ENCODE assay signal across 1 cellular context in the genomic region with DNA sequence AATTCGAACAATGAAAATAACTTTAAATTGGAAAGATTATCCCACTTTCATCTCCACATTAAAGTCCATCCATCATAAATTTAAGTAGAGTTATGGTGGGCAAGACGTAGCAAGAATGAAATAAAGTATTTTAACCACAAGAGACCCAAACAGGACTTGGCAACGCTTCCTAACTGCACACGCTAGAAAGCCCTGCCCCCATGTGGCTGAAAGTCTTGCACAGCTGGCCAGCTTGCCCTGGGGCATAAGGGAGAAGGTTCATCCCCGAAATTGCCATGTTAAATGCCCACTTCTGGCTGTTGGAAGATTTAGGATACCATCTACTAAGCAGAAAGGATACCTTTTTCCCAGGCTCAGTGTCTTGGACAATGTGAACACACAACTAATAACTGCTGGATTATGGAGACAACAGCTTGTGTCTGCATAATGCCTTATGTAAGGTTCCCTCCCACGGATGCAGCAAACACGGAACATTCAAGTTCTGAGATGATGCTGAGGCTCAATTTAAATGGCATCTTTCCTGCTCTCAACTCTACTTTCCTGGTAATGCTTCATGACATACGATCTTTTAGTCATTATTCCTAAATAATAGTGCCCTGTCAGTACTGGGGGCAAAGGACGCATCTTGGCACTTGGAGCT.
TF ChIP-seq lines count a peak whose summit lies in the region.

No MANE protein-coding gene starts in this region.

TF ChIP-seq in GM23338, 12 proteins besides CTCF, POLR2A, EP300 and RAD21 (continued from another document):
- TF ChIP-seq, protein P1, sequence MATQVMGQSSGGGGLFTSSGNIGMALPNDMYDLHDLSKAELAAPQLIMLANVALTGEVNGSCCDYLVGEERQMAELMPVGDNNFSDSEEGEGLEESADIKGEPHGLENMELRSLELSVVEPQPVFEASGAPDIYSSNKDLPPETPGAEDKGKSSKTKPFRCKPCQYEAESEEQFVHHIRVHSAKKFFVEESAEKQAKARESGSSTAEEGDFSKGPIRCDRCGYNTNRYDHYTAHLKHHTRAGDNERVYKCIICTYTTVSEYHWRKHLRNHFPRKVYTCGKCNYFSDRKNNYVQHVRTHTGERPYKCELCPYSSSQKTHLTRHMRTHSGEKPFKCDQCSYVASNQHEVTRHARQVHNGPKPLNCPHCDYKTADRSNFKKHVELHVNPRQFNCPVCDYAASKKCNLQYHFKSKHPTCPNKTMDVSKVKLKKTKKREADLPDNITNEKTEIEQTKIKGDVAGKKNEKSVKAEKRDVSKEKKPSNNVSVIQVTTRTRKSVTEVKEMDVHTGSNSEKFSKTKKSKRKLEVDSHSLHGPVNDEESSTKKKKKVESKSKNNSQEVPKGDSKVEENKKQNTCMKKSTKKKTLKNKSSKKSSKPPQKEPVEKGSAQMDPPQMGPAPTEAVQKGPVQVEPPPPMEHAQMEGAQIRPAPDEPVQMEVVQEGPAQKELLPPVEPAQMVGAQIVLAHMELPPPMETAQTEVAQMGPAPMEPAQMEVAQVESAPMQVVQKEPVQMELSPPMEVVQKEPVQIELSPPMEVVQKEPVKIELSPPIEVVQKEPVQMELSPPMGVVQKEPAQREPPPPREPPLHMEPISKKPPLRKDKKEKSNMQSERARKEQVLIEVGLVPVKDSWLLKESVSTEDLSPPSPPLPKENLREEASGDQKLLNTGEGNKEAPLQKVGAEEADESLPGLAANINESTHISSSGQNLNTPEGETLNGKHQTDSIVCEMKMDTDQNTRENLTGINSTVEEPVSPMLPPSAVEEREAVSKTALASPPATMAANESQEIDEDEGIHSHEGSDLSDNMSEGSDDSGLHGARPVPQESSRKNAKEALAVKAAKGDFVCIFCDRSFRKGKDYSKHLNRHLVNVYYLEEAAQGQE (IDR thresholded peaks at IDR 0.05; ENCODE audit: unreplicated experiment) = no peak
- no peak for TF ChIP-seq STAT1 (IDR thresholded peaks at IDR 0.05; ENCODE audit: unreplicated experiment)
- no peak for TF ChIP-seq EZH2 (IDR thresholded peaks at IDR 0.05; ENCODE audit: low read depth, unreplicated experiment)
- no peak for TF ChIP-seq ZNF114 (CRISPR knock-in tag; IDR thresholded peaks at IDR 0.05)
- TF ChIP-seq POLR2AphosphoS5 (IDR thresholded peaks at IDR 0.05; ENCODE audit: low read depth) = no peak
- no peak for TF ChIP-seq JUNB (IDR thresholded peaks at IDR 0.05; ENCODE audit: unreplicated experiment)
- no peak for TF ChIP-seq CREB1 (CRISPR knock-in tag; IDR thresholded peaks at IDR 0.05; ENCODE audit: low read depth)
- TF ChIP-seq, protein P2, sequence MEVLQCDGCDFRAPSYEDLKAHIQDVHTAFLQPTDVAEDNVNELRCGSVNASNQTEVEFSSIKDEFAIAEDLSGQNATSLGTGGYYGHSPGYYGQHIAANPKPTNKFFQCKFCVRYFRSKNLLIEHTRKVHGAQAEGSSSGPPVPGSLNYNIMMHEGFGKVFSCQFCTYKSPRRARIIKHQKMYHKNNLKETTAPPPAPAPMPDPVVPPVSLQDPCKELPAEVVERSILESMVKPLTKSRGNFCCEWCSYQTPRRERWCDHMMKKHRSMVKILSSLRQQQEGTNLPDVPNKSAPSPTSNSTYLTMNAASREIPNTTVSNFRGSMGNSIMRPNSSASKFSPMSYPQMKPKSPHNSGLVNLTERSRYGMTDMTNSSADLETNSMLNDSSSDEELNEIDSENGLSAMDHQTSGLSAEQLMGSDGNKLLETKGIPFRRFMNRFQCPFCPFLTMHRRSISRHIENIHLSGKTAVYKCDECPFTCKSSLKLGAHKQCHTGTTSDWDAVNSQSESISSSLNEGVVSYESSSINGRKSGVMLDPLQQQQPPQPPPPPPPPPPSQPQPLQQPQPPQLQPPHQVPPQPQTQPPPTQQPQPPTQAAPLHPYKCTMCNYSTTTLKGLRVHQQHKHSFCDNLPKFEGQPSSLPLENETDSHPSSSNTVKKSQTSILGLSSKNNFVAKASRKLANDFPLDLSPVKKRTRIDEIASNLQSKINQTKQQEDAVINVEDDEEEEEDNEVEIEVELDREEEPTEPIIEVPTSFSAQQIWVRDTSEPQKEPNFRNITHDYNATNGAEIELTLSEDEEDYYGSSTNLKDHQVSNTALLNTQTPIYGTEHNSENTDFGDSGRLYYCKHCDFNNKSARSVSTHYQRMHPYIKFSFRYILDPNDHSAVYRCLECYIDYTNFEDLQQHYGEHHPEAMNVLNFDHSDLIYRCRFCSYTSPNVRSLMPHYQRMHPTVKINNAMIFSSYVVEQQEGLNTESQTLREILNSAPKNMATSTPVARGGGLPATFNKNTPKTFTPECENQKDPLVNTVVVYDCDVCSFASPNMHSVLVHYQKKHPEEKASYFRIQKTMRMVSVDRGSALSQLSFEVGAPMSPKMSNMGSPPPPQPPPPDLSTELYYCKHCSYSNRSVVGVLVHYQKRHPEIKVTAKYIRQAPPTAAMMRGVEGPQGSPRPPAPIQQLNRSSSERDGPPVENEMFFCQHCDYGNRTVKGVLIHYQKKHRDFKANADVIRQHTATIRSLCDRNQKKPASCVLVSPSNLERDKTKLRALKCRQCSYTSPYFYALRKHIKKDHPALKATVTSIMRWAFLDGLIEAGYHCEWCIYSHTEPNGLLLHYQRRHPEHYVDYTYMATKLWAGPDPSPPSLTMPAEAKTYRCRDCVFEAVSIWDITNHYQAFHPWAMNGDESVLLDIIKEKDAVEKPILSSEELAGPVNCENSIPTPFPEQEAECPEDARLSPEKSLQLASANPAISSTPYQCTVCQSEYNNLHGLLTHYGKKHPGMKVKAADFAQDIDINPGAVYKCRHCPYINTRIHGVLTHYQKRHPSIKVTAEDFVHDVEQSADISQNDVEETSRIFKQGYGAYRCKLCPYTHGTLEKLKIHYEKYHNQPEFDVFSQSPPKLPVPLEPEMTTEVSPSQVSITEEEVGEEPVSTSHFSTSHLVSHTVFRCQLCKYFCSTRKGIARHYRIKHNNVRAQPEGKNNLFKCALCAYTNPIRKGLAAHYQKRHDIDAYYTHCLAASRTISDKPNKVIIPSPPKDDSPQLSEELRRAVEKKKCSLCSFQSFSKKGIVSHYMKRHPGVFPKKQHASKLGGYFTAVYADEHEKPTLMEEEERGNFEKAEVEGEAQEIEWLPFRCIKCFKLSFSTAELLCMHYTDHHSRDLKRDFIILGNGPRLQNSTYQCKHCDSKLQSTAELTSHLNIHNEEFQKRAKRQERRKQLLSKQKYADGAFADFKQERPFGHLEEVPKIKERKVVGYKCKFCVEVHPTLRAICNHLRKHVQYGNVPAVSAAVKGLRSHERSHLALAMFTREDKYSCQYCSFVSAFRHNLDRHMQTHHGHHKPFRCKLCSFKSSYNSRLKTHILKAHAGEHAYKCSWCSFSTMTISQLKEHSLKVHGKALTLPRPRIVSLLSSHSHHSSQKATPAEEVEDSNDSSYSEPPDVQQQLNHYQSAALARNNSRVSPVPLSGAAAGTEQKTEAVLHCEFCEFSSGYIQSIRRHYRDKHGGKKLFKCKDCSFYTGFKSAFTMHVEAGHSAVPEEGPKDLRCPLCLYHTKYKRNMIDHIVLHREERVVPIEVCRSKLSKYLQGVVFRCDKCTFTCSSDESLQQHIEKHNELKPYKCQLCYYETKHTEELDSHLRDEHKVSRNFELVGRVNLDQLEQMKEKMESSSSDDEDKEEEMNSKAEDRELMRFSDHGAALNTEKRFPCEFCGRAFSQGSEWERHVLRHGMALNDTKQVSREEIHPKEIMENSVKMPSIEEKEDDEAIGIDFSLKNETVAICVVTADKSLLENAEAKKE (CRISPR knock-in tag; IDR thresholded peaks at IDR 0.05) = no peak
- no peak for TF ChIP-seq NANOG (IDR thresholded peaks at IDR 0.05; ENCODE audit: borderline replicate concordance)
